In genomic region chr17:61586031-61586566, GRCh38 we compare ENCODE assay signal across 10 cellular contexts. TPM values are rescaled to one million over a fixed set of nuclear protein-coding genes. Genes with fewer than 3 reads are reported as not detected.
"Had no signal": no experiment of that assay in that cellular context is flagged by ENCODE, and none has a peak within 500 bp of the region (broad histone marks: within the 10 kb centered on the region; RNA-seq: fewer than 3 reads in every experiment).

No MANE protein-coding gene starts in this region.

- DNase-seq: IMR-90, KBM-7, KG1 had no signal

- H3K9ac ChIP-seq: KMS-11 had no signal

- FAIRE-seq: HepG2, HTR-8/SVneo had no signal

- ATAC-seq: HepG2 had no signal

- H3K4me2 ChIP-seq: KMS-11 had no signal

- H3K27ac ChIP-seq: HL-60, KMS-11 had no signal

RNA-seq across cellular contexts. Expression of gene NACA2, which starts 4.9 kb away (rescaled TPM):
- total RNA-seq: HepG2, HT-29, HT1080, IMR-90 had no signal
- polyA plus RNA-seq: IgD-negative memory B cell, IMR-90 had no signal
